Comparison of ENCODE assay signal across 9 cellular contexts in the genomic region with DNA sequence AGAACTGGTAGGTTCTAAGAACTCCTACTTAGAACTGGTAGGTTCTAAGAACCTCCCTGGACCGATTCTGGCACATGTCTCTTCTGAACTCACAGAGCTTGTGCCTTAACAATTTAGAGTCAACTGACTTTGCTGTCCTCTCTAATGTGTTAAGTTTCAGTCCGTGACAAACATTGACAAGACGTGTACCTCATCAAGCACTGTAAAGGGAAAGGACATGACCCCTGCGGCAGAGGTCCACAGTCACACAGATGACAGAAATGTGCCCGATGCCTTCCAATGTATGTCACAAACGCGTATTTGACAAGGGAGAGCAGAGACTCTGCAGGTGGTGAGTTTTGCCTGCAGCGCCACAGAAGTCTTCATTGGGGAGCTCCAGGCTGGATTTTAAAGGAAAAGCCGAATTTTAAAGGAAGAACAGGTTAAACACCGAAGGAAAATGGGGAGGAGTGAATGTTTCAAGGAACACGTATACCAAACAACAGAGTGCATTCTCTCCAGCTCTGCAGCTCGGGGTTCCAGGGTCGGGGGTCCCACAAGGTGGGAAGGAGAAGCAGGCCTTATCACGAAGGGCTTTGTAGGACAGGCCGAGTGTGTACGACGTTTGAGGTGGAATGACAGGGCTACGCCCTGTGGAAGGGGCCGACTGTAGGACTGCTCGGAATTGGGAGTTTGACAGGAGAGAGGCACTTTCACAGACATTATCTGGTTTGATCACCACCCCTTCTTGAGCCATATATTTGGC.
DNase-seq lines count a peak whose midpoint lies in the region; ATAC-seq and TF ChIP-seq lines count a peak whose summit lies in the region.
"Had no signal": no experiment of that assay in that cellular context is flagged by ENCODE, and none has a peak within 500 bp of the region (broad histone marks: within the 10 kb centered on the region; RNA-seq: fewer than 3 reads in every experiment).

No MANE protein-coding gene starts in this region.

- no peak for DNase-seq in CD8-positive, alpha-beta memory T cell
- DNase-seq in SK-N-MC (ENCODE audit: low read depth, low spot score) (no peak), ovary (no peak), GM13977 (ENCODE audit: low spot score) (no peak), DMS114 treated with DMSO at 0.1 percent for 48 hours (lab: John Stamatoyannopoulos, UW; ENCODE audit: unreplicated experiment) (no peak), prostate gland (ENCODE audit: low spot score) (no peak), posterior vena cava (ENCODE audit: low spot score) (no peak)
- no peak for DNase-seq in effector memory CD8-positive, alpha-beta T cell
- DNase-seq: NCI-H1092 had no signal

- no peak for TF ChIP-seq EP300 in ovary (IDR thresholded peaks at IDR 0.05)

- ATAC-seq in effector memory CD8-positive, alpha-beta T cell (replicated peaks): no peak

- peaks cover 42% of the 10 kb centered on the region for H3K4me1 ChIP-seq in CD8-positive, alpha-beta memory T cell (ENCODE audit: insufficient read depth, low read length)
- H3K4me1 ChIP-seq in ovary (ENCODE audit: insufficient read depth) (peaks cover 8% of the 10 kb centered on the region), prostate gland (replicated peaks) (peaks cover 6% of the 10 kb centered on the region)

- no peak overlapping the region for H3K27ac ChIP-seq in CD8-positive, alpha-beta memory T cell (ENCODE audit: low read depth, low read length)
- H3K27ac ChIP-seq in SK-N-MC (peak overlapping the region; percentile 60), ovary (peak overlapping the region; percentile 66 to 72), prostate gland (no peak overlapping the region)

- POLR2A ChIA-PET in CD8-positive, alpha-beta memory T cell (lab: Charles Lee): no interaction called here

- TF ChIP-seq CTCF in ovary (IDR thresholded peaks at IDR 0.05): no peak
- TF ChIP-seq CTCF in GM13977 (IDR thresholded peaks at IDR 0.05; ENCODE audit: extremely low read depth, insufficient read depth, missing control alignments): no peak
- TF ChIP-seq CTCF in prostate gland (IDR thresholded peaks at IDR 0.05): no peak

- in situ Hi-C loops in GM13977 (cut with MboI; ENCODE audit: low pct_unique_long_range_greater_than_20kb, low sequenced_read_pairs, unreplicated experiment): no loop called here

- WGBS in ovary, 3 donors: 75 to 79% (median 77%) methylated on average over 20 of the region's 20 CpGs
- WGBS in prostate gland: 64% methylated on average over 20 of the region's 20 CpGs

- H3K4me1 Mint-ChIP-seq in CD8-positive, alpha-beta memory T cell: peaks cover 54 to 89% (median 75%) of the 10 kb centered on the region in 3 donors
- peaks cover 50 to 61% of the 10 kb centered on the region in 2 donors for H3K4me1 Mint-ChIP-seq in effector memory CD8-positive, alpha-beta T cell (ENCODE audit: low read depth in 2 of 2)

- peaks cover 0 to 87% (median 24%) of the 10 kb centered on the region in 3 donors for H3K36me3 Mint-ChIP-seq in CD8-positive, alpha-beta memory T cell
- peaks cover 97% of the 10 kb centered on the region for H3K36me3 Mint-ChIP-seq in effector memory CD8-positive, alpha-beta T cell (ENCODE audit: insufficient read depth)

- H3K27me3 ChIP-seq in CD8-positive, alpha-beta memory T cell (ENCODE audit: insufficient read depth, low read length, poor library complexity, severe bottlenecking): no peaks in the 10 kb centered on the region
- H3K27me3 ChIP-seq in ovary (no peaks in the 10 kb centered on the region), prostate gland (replicated peaks; ENCODE audit: insufficient read depth) (no peaks in the 10 kb centered on the region)

- peak overlapping the region in 7 of 8 donors; percentile 2 to 93 (median 84) for H3K27ac Mint-ChIP-seq in CD8-positive, alpha-beta memory T cell
- peak overlapping the region; percentile 67 to 94 for H3K27ac Mint-ChIP-seq in effector memory CD8-positive, alpha-beta T cell

- intact Hi-C loops in ovary (cut with DNase I) (loop anchor here (5.0 to 10.0 kb wide), 5 partner anchors 110 to 620 kb away; no protein-coding TSS in a partner anchor), prostate gland (cut with DNase I) (loop anchor here (5.0 to 10.0 kb wide), 3 partner anchors 147 to 530 kb away; no protein-coding TSS in a partner anchor), posterior vena cava (cut with DNase I) (loop anchor here (5.0 to 10.0 kb wide), 4 partner anchors 110 to 152 kb away; no protein-coding TSS in a partner anchor)

- no peak for TF ChIP-seq POLR2A in ovary (IDR thresholded peaks at IDR 0.05)
- no peak for TF ChIP-seq POLR2A in prostate gland (IDR thresholded peaks at IDR 0.05)

- H3K9me3 ChIP-seq in CD8-positive, alpha-beta memory T cell (ENCODE audit: low read length): no peaks in the 10 kb centered on the region
- peaks cover 5% of the 10 kb centered on the region; the same call in 1 of the 2 replicates for H3K9me3 ChIP-seq in SK-N-MC (ENCODE audit: low read depth, low read length)
- H3K9me3 ChIP-seq in ovary: no peaks in the 10 kb centered on the region
- H3K9me3 ChIP-seq in prostate gland: no peaks in the 10 kb centered on the region

- peak overlapping the region; percentile 45 for H3K9ac ChIP-seq in SK-N-MC (ENCODE audit: insufficient read length)

- peak overlapping the region in 3 of 7 donors; percentile 0 to 68 (median 50) for H3K4me3 Mint-ChIP-seq in CD8-positive, alpha-beta memory T cell
- H3K4me3 Mint-ChIP-seq in effector memory CD8-positive, alpha-beta T cell: peak overlapping the region; percentile 9 to 63

- H3K9me3 Mint-ChIP-seq in CD8-positive, alpha-beta memory T cell: no peaks in the 10 kb centered on the region
- no peaks in the 10 kb centered on the region for H3K9me3 Mint-ChIP-seq in effector memory CD8-positive, alpha-beta T cell

- peaks cover 0 to 1% of the 10 kb centered on the region in 2 donors for H3K27me3 Mint-ChIP-seq in CD8-positive, alpha-beta memory T cell
- no peaks in the 10 kb centered on the region for H3K27me3 Mint-ChIP-seq in effector memory CD8-positive, alpha-beta T cell

- H3K36me3 ChIP-seq in CD8-positive, alpha-beta memory T cell (ENCODE audit: insufficient read depth, low read length): no peaks in the 10 kb centered on the region
- H3K36me3 ChIP-seq in SK-N-MC (ENCODE audit: insufficient read depth, low read length) (peaks cover 83% of the 10 kb centered on the region), ovary (no peaks in the 10 kb centered on the region), prostate gland (peaks cover 0 to 10% of the 10 kb centered on the region in 2 donors)

- CTCF ChIA-PET in CD8-positive, alpha-beta memory T cell (lab: Charles Lee): interaction anchor here (0.8 to 4.0 kb wide), 6 partner anchors 10 to 145 kb away, joined by 3 to 35 read pairs (median 14); no protein-coding TSS in a partner anchor

- H3K4me3 ChIP-seq in CD8-positive, alpha-beta memory T cell (ENCODE audit: low read length): no peak overlapping the region
- no peak overlapping the region for H3K4me3 ChIP-seq in SK-N-MC
- H3K4me3 ChIP-seq in ovary: no peak overlapping the region
- no peak overlapping the region for H3K4me3 ChIP-seq in prostate gland

Comparison
In these comparisons a context has a peak if more than half of its experiments do, and no peak if none do; other contexts are left out.
1. H3K27ac ChIP-seq: peak in SK-N-MC (single experiment) and ovary (2 of 2); none in CD8-positive, alpha-beta memory T cell (single experiment) and prostate gland (0 of 2).